Comparison of ENCODE assay signal across 7 cellular contexts in the genomic region with DNA sequence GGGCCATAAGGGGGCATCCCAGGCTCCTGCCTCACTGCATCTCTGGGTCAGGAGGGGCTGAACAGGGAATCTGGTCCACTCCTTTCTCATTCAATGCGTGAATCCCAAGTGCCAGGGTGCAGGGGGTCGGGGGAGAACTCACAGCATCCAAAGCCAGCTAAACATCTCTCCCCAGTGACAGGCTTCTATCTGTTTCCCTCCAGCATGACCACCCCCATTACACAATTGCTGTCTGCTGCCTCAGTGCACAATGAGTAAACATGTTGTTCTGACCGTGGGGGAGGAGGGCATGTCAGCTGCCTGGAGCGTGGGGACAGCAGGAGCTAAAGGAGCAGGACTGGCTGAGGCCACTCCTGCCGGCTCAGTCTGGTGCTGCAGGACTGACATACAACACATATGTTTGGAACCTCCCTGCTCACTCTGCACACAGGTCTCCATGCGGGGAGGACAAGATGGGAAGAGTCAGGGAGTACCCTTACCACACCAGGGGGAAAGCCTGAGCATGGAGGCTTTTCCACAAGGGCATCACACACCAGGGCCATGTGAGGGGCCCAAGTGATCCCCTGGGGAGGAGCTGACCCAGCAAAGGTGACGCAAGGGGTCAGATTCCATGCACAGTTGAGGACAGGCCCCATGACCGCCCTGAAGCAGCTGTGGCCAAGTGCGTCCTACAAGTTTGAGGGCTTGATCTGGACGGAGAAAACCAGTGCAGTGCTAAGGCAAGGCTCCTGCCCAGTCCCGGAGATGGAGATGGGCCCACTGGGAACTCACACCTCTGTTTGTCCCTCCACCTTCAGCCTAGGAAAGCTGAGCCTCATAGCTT. TPM values are rescaled to one million over a fixed set of nuclear protein-coding genes. Genes with fewer than 3 reads are reported as not detected.
DNase-seq lines count a peak whose midpoint lies in the region; ATAC-seq, FAIRE-seq and TF ChIP-seq lines count a peak whose summit lies in the region.

No MANE protein-coding gene starts in this region.

- no peak for FAIRE-seq in small intestine (lab: Jason Lieb, UNC)

- ATAC-seq in GM19351 (IDR thresholded peaks at IDR 0.05; ENCODE audit: unreplicated experiment) (no peak), GM21360 (IDR thresholded peaks at IDR 0.05; ENCODE audit: unreplicated experiment) (no peak)

- H3K27ac ChIP-seq in ascending aorta (peak overlapping the region; percentile 98 to 99), small intestine (ENCODE audit: low read depth in 1 of 2, low read length in 1 of 2) (peak overlapping the region; percentile 12 to 97)

- peak overlapping the region; percentile 57 for H3K4me3 ChIP-seq in HFF-Myc (replicated peaks; ENCODE audit: low read depth, low read length)
- peak overlapping the region; percentile 75 to 84 for H3K4me3 ChIP-seq in ascending aorta
- no peak overlapping the region for H3K4me3 ChIP-seq in small intestine (ENCODE audit: low read depth in 1 of 2, low read length in 2 of 2)

- H3K36me3 ChIP-seq in ascending aorta (peaks cover 11 to 27% of the 10 kb centered on the region in 2 donors), small intestine (ENCODE audit: control insufficient read depth in 2 of 2, insufficient read depth in 2 of 2, low read length in 2 of 2) (no peaks in the 10 kb centered on the region)

- DNase-seq in HFF-Myc (ENCODE audit: extremely low read depth, low read depth) (no peak), ascending aorta (ENCODE audit: low spot score in 2 of 2) (peak in 1 of 2 donors; percentile 87), iris pigment epithelial cell (ENCODE audit: low read depth) (peak; percentile 91), small intestine (peak; percentile 33), NCI-H446 (lab: John Stamatoyannopoulos, UW) (no peak)

- intact Hi-C loops in ascending aorta (cut with DNase I) = no loop called here

- no peak for TF ChIP-seq CTCF in HFF-Myc (IDR thresholded peaks at IDR 0.05; ENCODE audit: low read depth, low read length, missing control alignments)
- TF ChIP-seq CTCF in ascending aorta (IDR thresholded peaks at IDR 0.05) = peak in 2 of 3 experiments; percentile 7 to 26

- H3K9me3 ChIP-seq in ascending aorta (no peaks in the 10 kb centered on the region), small intestine (ENCODE audit: control insufficient read depth, low read depth) (no peaks in the 10 kb centered on the region)

- 47 to 55% (median 48%) methylated on average over 11 of the region's 11 CpGs for WGBS in small intestine, 3 donors

- peaks cover 3 to 48% of the 10 kb centered on the region in 2 donors for H3K4me1 ChIP-seq in ascending aorta
- H3K4me1 ChIP-seq in small intestine (ENCODE audit: control insufficient read depth in 2 of 2, insufficient read depth in 1 of 2, low read depth in 1 of 2, low read length in 1 of 2) = peaks cover 3 to 6% of the 10 kb centered on the region in 2 donors

- H3K27me3 ChIP-seq in ascending aorta = no peaks in the 10 kb centered on the region
- H3K27me3 ChIP-seq in small intestine (ENCODE audit: control insufficient read depth in 2 of 2, insufficient read depth in 2 of 2, low read length in 2 of 2) = no peaks in the 10 kb centered on the region

RNA-seq across cellular contexts. Expression of a gene that starts 1.4 kb away (rescaled TPM):
- 608 TPM for total RNA-seq in ascending aorta
- 10 to 100 TPM in 2 of 3 donors, 1 to 10 TPM in 1; 5.8 to 52.9 (median 18.4) TPM for polyA plus RNA-seq in small intestine

RNA-seq across cellular contexts. Expression of a gene that starts 27.9 kb away (rescaled TPM):
- total RNA-seq in ascending aorta = 48.6 TPM
- 10 to 100 TPM; 19.7 to 37.6 (median 20.3) TPM for polyA plus RNA-seq in small intestine

RNA-seq across cellular contexts. Expression of a gene that starts 45.0 kb away (rescaled TPM):
- total RNA-seq in ascending aorta = 181 TPM
- 100 to 1,000 TPM; 160 to 236 (median 176) TPM for polyA plus RNA-seq in small intestine

RNA-seq across cellular contexts. Expression of a gene that starts 46.2 kb away (rescaled TPM):
- total RNA-seq in ascending aorta = 1,664 TPM
- 100 to 1,000 TPM in 1 of 3 donors, 1 to 10 TPM in 2; 3.4 to 135 (median 8.4) TPM for polyA plus RNA-seq in small intestine

RNA-seq across cellular contexts. Expression of a gene that starts 52.0 kb away (rescaled TPM):
- total RNA-seq in ascending aorta = not detected
- polyA plus RNA-seq in small intestine = 10 to 100 TPM in 2 of 3 donors, 1 to 10 TPM in 1; 4.2 to 94.0 (median 77.4) TPM

Comparison
In these comparisons a context has a peak if more than half of its experiments do, and no peak if none do; other contexts are left out.
1. DNase-seq: peak in iris pigment epithelial cell (single experiment) and small intestine (single experiment); none in HFF-Myc (single experiment) and NCI-H446 (0 of 2).
2. H3K4me3 ChIP-seq: peak in HFF-Myc (single experiment) and ascending aorta (2 of 2); none in small intestine (0 of 2).